In genomic region chr10:72354356-72355213, GRCh38 we compare ENCODE assay signal across 8 cellular contexts. TPM values are rescaled to one million over a fixed set of nuclear protein-coding genes. Genes with fewer than 3 reads are reported as not detected.
DNase-seq lines count a peak whose midpoint lies in the region; ATAC-seq, FAIRE-seq and TF ChIP-seq lines count a peak whose summit lies in the region.

TSS of gene DNAJB12 (minus strand) at chr10:72354919. CDS start at chr10:72354897, 22 bp downstream.

- H3K4ac ChIP-seq in IMR-90 (ENCODE audit: low read depth, low read length) = peak within 1 kb of the TSS; percentile 100

- CTCF ChIA-PET in IMR-90 (lab: Yijun Ruan, JAX) = interaction anchor here (1.2 kb wide), 1 partner anchor 10 kb away, joined by 5 read pairs; no protein-coding TSS in a partner anchor
- CTCF ChIA-PET in OCI-LY7 (lab: Charles Lee; ENCODE audit: unreplicated experiment) = no interaction called here
- CTCF ChIA-PET in endothelial cell of umbilical vein (lab: Charles Lee) = interaction anchor here (0.8 to 1.2 kb wide), 5 partner anchors 10 to 522 kb away, joined by 3 to 4 read pairs (median 3); no protein-coding TSS in a partner anchor

- peaks cover 2% of the 10 kb centered on the region for H3K36me3 Mint-ChIP-seq in mesothelial cell of epicardium

- peak within 1 kb of the TSS; percentile 98 for H3K4me3 Mint-ChIP-seq in mesothelial cell of epicardium

- peak within 1 kb of the TSS; percentile 89 for H3K4me2 ChIP-seq in IMR-90 (ENCODE audit: low read depth, low read length)
- peak within 1 kb of the TSS; percentile 83 for H3K4me2 ChIP-seq in OCI-LY7 (ENCODE audit: low read length)
- peak within 1 kb of the TSS; percentile 85 for H3K4me2 ChIP-seq in endothelial cell of umbilical vein (ENCODE audit: insufficient read depth, low read length)

- dilution Hi-C loops in IMR-90 (cut with HindIII; ENCODE audit: low sequenced_read_pairs, unreplicated experiment) = no loop called here
- dilution Hi-C loops in endothelial cell of umbilical vein (cut with MboI; ENCODE audit: extremely low pct_ligation_motif_present, low sequenced_read_pairs) = no loop called here

- H3K4me3 ChIP-seq in IMR-90 (ENCODE audit: insufficient read depth, low read depth, low read length) (peak within 1 kb of the TSS; percentile 82), OCI-LY7 (ENCODE audit: low read depth, low read length, poor library complexity, severe bottlenecking) (peak within 1 kb of the TSS; percentile 85), endothelial cell of umbilical vein (replicated peaks in 1 of 3; ENCODE audit: insufficient read depth in 1 of 3, low read depth in 1 of 3, low read length in 3 of 3) (peak within 1 kb of the TSS; percentile 66 to 80 (median 69))

- H3K27me3 Mint-ChIP-seq in mesothelial cell of epicardium (ENCODE audit: low read depth) = no peaks in the 10 kb centered on the region

- H3K4me1 ChIP-seq in IMR-90 (ENCODE audit: control insufficient read depth, insufficient read depth, low read length) (peaks cover 6% of the 10 kb centered on the region), OCI-LY7 (ENCODE audit: insufficient read depth, low read length, poor library complexity, severe bottlenecking) (peaks cover 12% of the 10 kb centered on the region), endothelial cell of umbilical vein (ENCODE audit: control insufficient read depth, extremely low read depth, insufficient read depth, low read length) (peaks cover 14% of the 10 kb centered on the region)

- H3K9me1 ChIP-seq in IMR-90 (ENCODE audit: insufficient read depth, low read length) (0 out of 2 replicates have a peak, but pooled peaks cover 6% of the 10 kb centered on the region), endothelial cell of umbilical vein (replicated peaks; ENCODE audit: control insufficient read depth, extremely low read depth, insufficient read depth, low read length) (no peaks in the 10 kb centered on the region)

- peak within 1 kb of the TSS; percentile 99 for H2AK9ac ChIP-seq in IMR-90 (replicated peaks; ENCODE audit: low read depth, low read length, poor library complexity)

- TF ChIP-seq POLR2A in IMR-90 (IDR thresholded peaks at IDR 0.05; ENCODE audit: low read depth, low read length) = peak; percentile 92
- TF ChIP-seq POLR2A in endothelial cell of umbilical vein (IDR thresholded peaks at IDR 0.05; ENCODE audit: low read depth, low read length) = peak; percentile 71

- peak within 1 kb of the TSS; percentile 98 for H2BK5ac ChIP-seq in IMR-90 (ENCODE audit: low read depth, low read length, poor library complexity, severe bottlenecking)

- peak within 1 kb of the TSS; percentile 97 for H4K91ac ChIP-seq in IMR-90 (ENCODE audit: insufficient read depth, low read depth, low read length)

- H3K14ac ChIP-seq in IMR-90 (replicated peaks; ENCODE audit: low read depth, low read length) = peak within 1 kb of the TSS; percentile 100

- POLR2A ChIA-PET in IMR-90 (lab: Charles Lee; ENCODE audit: unreplicated experiment) (interaction anchor here (0.6 kb wide), 1 partner anchor 140 kb away, joined by 11 read pairs; no protein-coding TSS in a partner anchor), OCI-LY7 (lab: Charles Lee) (interaction anchor here (0.7 to 1.1 kb wide), 4 partner anchors 90 to 438 kb away, joined by 3 to 6 read pairs (median 3); no protein-coding TSS in a partner anchor), endothelial cell of umbilical vein (lab: Charles Lee) (interaction anchor here (1.5 kb wide), 1 partner anchor 10 kb away, joined by 3 read pairs; no protein-coding TSS in a partner anchor)

- H2AFZ ChIP-seq in IMR-90 (replicated peaks; ENCODE audit: low read length, poor library complexity) = peak within 1 kb of the TSS; percentile 100
- peak within 1 kb of the TSS; percentile 92 for H2AFZ ChIP-seq in OCI-LY7 (ENCODE audit: low read length)
- peak within 1 kb of the TSS; percentile 90 for H2AFZ ChIP-seq in endothelial cell of umbilical vein (ENCODE audit: low read depth, low read length)

- peak within 1 kb of the TSS; percentile 98 for H3K23ac ChIP-seq in IMR-90 (ENCODE audit: low read depth, low read length)

- peak within 1 kb of the TSS; percentile 92 for H3K18ac ChIP-seq in IMR-90 (ENCODE audit: low read depth, low read length)

- DNase-seq in DMS 273 (lab: John Stamatoyannopoulos, UW; ENCODE audit: unreplicated experiment) (peak; percentile 97), IMR-90 (peak; percentile 95), OCI-LY7 (ENCODE audit: low spot score) (peak; percentile 94), activated T-cell treated with anti-CD3 and anti-CD28 coated beads for 1 hour (ENCODE audit: low read depth) (peak; percentile 77), endothelial cell of umbilical vein (ENCODE audit: low read depth, low spot score) (peak; percentile 95), mesothelial cell of epicardium (ENCODE audit: low spot score in 2 of 2, unreplicated experiment in 2 of 2) (peak; percentile 78 to 92)
- peak; percentile 78 to 83 for DNase-seq in stimulated activated CD8-positive, alpha-beta memory T cell treated with anti-CD3 and anti-CD28 coated beads, Interleukin-15, amount 100 ng/mL, for 4 hours (ENCODE audit: low read depth in 2 of 2)

- intact Hi-C loops in IMR-90 (cut with micrococcal nuclease) (no loop called here), OCI-LY7 (cut with micrococcal nuclease; ENCODE audit: unreplicated experiment) (no loop called here), endothelial cell of umbilical vein (cut with micrococcal nuclease) (loop anchor here (1.0 kb wide), 1 partner anchor 10 kb away; no protein-coding TSS in a partner anchor)

- H3K27ac ChIP-seq in IMR-90 (ENCODE audit: insufficient read depth, low read length) (peak within 1 kb of the TSS; percentile 95), OCI-LY7 (ENCODE audit: low read depth, low read length, poor library complexity, severe bottlenecking) (peak within 1 kb of the TSS; percentile 82), endothelial cell of umbilical vein (ENCODE audit: insufficient read depth, low read depth, low read length) (peak within 1 kb of the TSS; percentile 89)

- FAIRE-seq in endothelial cell of umbilical vein (lab: Jason Lieb, UNC) = peak; percentile 97

- H4K8ac ChIP-seq in IMR-90 (ENCODE audit: low read depth in 2 of 2, low read length in 2 of 2) = peak within 1 kb of the TSS; percentile 72 to 100

- no peaks in the 10 kb centered on the region for H3K9me2 ChIP-seq in OCI-LY7 (ENCODE audit: insufficient read depth, low read length)

- H3K27ac Mint-ChIP-seq in mesothelial cell of epicardium = peak within 1 kb of the TSS; percentile 99

- peak within 1 kb of the TSS; percentile 93 for H3K9ac ChIP-seq in IMR-90 (ENCODE audit: low read depth, low read length)
- H3K9ac ChIP-seq in endothelial cell of umbilical vein (replicated peaks; ENCODE audit: extremely low read depth, insufficient read depth, low read length) = peak within 1 kb of the TSS; percentile 97

- TF ChIP-seq CTCF in IMR-90 (conservative IDR thresholded peaks at IDR 0.05; ENCODE audit: low read depth, low read length) = no peak
- no peak for TF ChIP-seq CTCF in OCI-LY7 (conservative IDR thresholded peaks at IDR 0.05; ENCODE audit: low read length)
- no peak for TF ChIP-seq CTCF in endothelial cell of umbilical vein (IDR thresholded peaks at IDR 0.05; ENCODE audit: extremely low read depth in 1 of 2, insufficient read depth in 1 of 2, low read depth in 1 of 2, low read length in 2 of 2)
- TF ChIP-seq CTCF in mesothelial cell of epicardium (IDR thresholded peaks at IDR 0.05; ENCODE audit: unreplicated experiment) = no peak

- H2BK20ac ChIP-seq in IMR-90 (ENCODE audit: low read depth, low read length) = peak within 1 kb of the TSS; percentile 28; the same call in 1 of the 2 replicates

- H3K36me3 ChIP-seq in IMR-90 (ENCODE audit: control insufficient read depth, insufficient read depth, low read length) (peaks cover 1% of the 10 kb centered on the region), OCI-LY7 (ENCODE audit: insufficient read depth, low read length) (peaks cover 5% of the 10 kb centered on the region; the same call in 1 of the 2 replicates), endothelial cell of umbilical vein (ENCODE audit: control insufficient read depth in 2 of 2, extremely low read depth in 1 of 2, insufficient read depth in 2 of 2, low read length in 2 of 2) (peaks cover 0 to 8% of the 10 kb centered on the region in 2 experiments)

- BruUV-seq in IMR-90 (replicated peaks; lab: Mats Ljungman, UMichigan) (no TSS peak), OCI-LY7 (replicated peaks; lab: Mats Ljungman, UMichigan) (TSS peak; percentile 84), endothelial cell of umbilical vein (replicated peaks; lab: Mats Ljungman, UMichigan) (TSS peak; percentile 66)

- WGBS in IMR-90 (ENCODE audit: extremely low coverage in 2 of 2, insufficient read length in 1 of 2), 2 experiments = 2% methylated on average over 27 of the region's 74 CpGs; no CpG with 5 or more reads in 1 of the 2 experiments

- peaks cover 4% of the 10 kb centered on the region for H3K9me3 Mint-ChIP-seq in mesothelial cell of epicardium

- peaks cover 25% of the 10 kb centered on the region for H3K4me1 Mint-ChIP-seq in mesothelial cell of epicardium

- no peak for TF ChIP-seq RAD21 in IMR-90 (IDR thresholded peaks at IDR 0.05; ENCODE audit: low read length)

- peak within 1 kb of the TSS; percentile 95 for H2BK120ac ChIP-seq in IMR-90 (ENCODE audit: low read depth, low read length)

- peaks cover 24% of the 10 kb centered on the region for H3K79me2 ChIP-seq in OCI-LY7 (ENCODE audit: insufficient read depth, low read depth, low read length)
- H3K79me2 ChIP-seq in endothelial cell of umbilical vein (ENCODE audit: control insufficient read depth, insufficient read depth, low read length) = peaks cover 40% of the 10 kb centered on the region

- peak within 1 kb of the TSS; percentile 63; the same call in 2 of the 3 replicates for H2BK15ac ChIP-seq in IMR-90 (ENCODE audit: low read depth, low read length)

- H3K9me3 ChIP-seq in IMR-90 (ENCODE audit: control insufficient read depth, insufficient read depth, low read length) = no peaks in the 10 kb centered on the region
- no peaks in the 10 kb centered on the region for H3K9me3 ChIP-seq in OCI-LY7 (ENCODE audit: low read length)
- no peaks in the 10 kb centered on the region for H3K9me3 ChIP-seq in endothelial cell of umbilical vein (replicated peaks; ENCODE audit: control insufficient read depth, insufficient read depth, low read length)

- H3K79me1 ChIP-seq in IMR-90 (ENCODE audit: low read depth in 1 of 2, low read length in 2 of 2) = peaks cover 23 to 54% of the 10 kb centered on the region in 2 experiments

- H4K20me1 ChIP-seq in IMR-90 (ENCODE audit: insufficient read depth, low read length) (peaks cover 29% of the 10 kb centered on the region; the same call in 1 of the 2 replicates), OCI-LY7 (ENCODE audit: insufficient read depth, low read length) (no peaks in the 10 kb centered on the region), endothelial cell of umbilical vein (replicated peaks; ENCODE audit: control insufficient read depth, extremely low read depth, insufficient read depth, low read length) (no peaks in the 10 kb centered on the region)

- in situ Hi-C loops in IMR-90 (cut with MboI; ENCODE audit: low sequenced_read_pairs) = no loop called here

- ATAC-seq in GM21528 (IDR thresholded peaks at IDR 0.05; ENCODE audit: low FRiP score, unreplicated experiment) (peak; percentile 77), IMR-90 (ENCODE audit: low read depth) (peak; percentile 89)

- H3K27me3 ChIP-seq in IMR-90 (ENCODE audit: control insufficient read depth, insufficient read depth, low read length) (no peaks in the 10 kb centered on the region), endothelial cell of umbilical vein (ENCODE audit: control insufficient read depth in 2 of 2, insufficient read depth in 2 of 2, low read length in 2 of 2) (no peaks in the 10 kb centered on the region)

- peak within 1 kb of the TSS; percentile 98 for H3K56ac ChIP-seq in IMR-90 (ENCODE audit: extremely low read depth, insufficient read depth, low read length)

- peak within 1 kb of the TSS; percentile 96 for H4K5ac ChIP-seq in IMR-90 (ENCODE audit: low read depth, low read length)

- peak within 1 kb of the TSS; percentile 75 for H2AK5ac ChIP-seq in IMR-90 (ENCODE audit: low read depth, low read length)

RNA-seq across cellular contexts. Expression of gene DNAJB12, which starts in this region (rescaled TPM):
- total RNA-seq in IMR-90 (2012; rRNA removed) (18.3 and 19.2 TPM in 2 replicates), OCI-LY7 (2022) (26.5 and 28.3 TPM in 2 replicates), endothelial cell of umbilical vein (44.2 and 45.2 TPM in 2 replicates), mesothelial cell of epicardium (31.4 to 35.3 TPM (median 32.1 TPM) in 3 replicates)
- polyA plus RNA-seq in IMR-90 (2012; rRNA removed) (23.1 and 24.0 TPM in 2 replicates), endothelial cell of umbilical vein (25.0 and 27.2 TPM in 2 replicates)
- polyA plus RNA-seq in IMR-90 (2012; cell fraction: cytosol; rRNA removed) = 18.5 and 22.8 TPM in 2 replicates
- 28.0 and 41.8 TPM in 2 replicates for polyA plus RNA-seq in IMR-90 (2012; cell fraction: nucleus; rRNA removed; ENCODE audit: low replicate concordance)
- 22.8 and 27.4 TPM in 2 replicates for total RNA-seq in OCI-LY7 (2014; rRNA removed; shearing (Covaris generic))
- 28.7 and 29.4 TPM in 2 replicates for polyA plus RNA-seq in endothelial cell of umbilical vein (2011; cell fraction: cytosol; rRNA removed)
- 47.2 and 50.5 TPM in 2 replicates for polyA plus RNA-seq in endothelial cell of umbilical vein (2011; cell fraction: nucleus; rRNA removed)
- polyA plus RNA-seq in endothelial cell of umbilical vein (2012) = 23.5 and 23.7 TPM in 2 replicates
- polyA minus RNA-seq in endothelial cell of umbilical vein = 25.7 and 28.2 TPM in 2 replicates
- 20.3 TPM for polyA minus RNA-seq in endothelial cell of umbilical vein (2011; cell fraction: cytosol; rRNA and poly(A)+ RNA removed)
- 30.6 and 33.3 TPM in 2 replicates for polyA minus RNA-seq in endothelial cell of umbilical vein (2011; cell fraction: nucleus; rRNA and poly(A)+ RNA removed)

Comparison
In these comparisons a context has a peak if more than half of its experiments do, and no peak if none do; other contexts are left out.
1. Peak in every context shown above with its lines: DNase-seq, ATAC-seq, H3K4me3 ChIP-seq and H3K27ac ChIP-seq.